In the genomic region with DNA sequence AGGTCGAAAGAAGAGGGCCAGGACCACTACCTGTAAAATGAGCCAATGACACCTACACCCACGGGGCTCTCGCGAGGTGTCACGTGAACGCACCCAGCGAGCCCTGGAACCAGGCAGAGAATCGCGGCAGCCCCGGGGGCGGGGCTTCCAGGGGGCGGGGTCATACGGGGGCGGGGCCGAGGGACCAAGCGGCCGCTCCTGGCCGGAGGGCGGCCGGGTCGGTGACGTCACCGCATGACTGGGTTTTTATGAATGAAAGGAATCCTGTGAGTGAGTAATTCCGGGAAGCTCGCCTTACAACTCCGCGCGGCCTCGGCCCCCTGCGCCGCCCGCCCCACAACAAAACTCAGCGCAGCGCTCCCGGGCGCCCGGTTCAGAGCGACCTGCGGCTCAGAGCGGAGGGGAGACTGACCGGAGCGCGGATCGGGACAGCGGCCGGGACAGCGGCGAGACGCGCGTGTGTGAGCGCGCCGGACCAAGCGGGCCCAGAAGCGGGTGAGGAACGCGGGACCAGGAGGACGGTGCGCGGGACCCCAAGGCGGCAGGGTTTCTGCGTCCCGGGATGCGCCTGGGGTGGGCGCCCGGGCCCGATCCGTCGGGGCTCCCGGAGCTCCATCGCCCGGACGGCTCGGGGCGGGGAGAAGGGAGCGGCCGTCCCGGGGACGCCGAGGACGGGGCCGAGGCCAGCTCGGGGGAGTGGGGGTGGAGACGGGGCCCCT, we compare ENCODE assay signal across 8 cellular contexts. TPM values are rescaled to one million over a fixed set of nuclear protein-coding genes. Genes with fewer than 3 reads are reported as not detected.
DNase-seq lines count a peak whose midpoint lies in the region; ATAC-seq and TF ChIP-seq lines count a peak whose summit lies in the region.

Gene MAFF (plus strand): TSS at position 277 of the 719 bp plus-strand sequence. CDS start 11,860 bp downstream, outside the sequence.

- no peaks in the 10 kb centered on the region; the same call in 2 of the 3 replicates for H3K9me3 Mint-ChIP-seq in GM23338
- no peaks in the 10 kb centered on the region for H3K9me3 Mint-ChIP-seq in activated naive CD4-positive, alpha-beta T cell treated with anti-CD3 and anti-CD28 coated beads, Interleukin-2, amount 10 ng/mL, durations not matched to agents 7 days and 5 days

- H3K27me3 Mint-ChIP-seq in GM23338 (ENCODE audit: insufficient read depth, low read depth, poor library complexity) = peaks cover 16% of the 10 kb centered on the region
- H3K27me3 Mint-ChIP-seq in activated naive CD4-positive, alpha-beta T cell treated with anti-CD3 and anti-CD28 coated beads, Interleukin-2, amount 10 ng/mL, durations not matched to agents 7 days and 5 days = peaks cover 7% of the 10 kb centered on the region

- H3F3A ChIP-seq in DOHH2 (ENCODE audit: control insufficient read depth, insufficient read depth) = peaks cover 4% of the 10 kb centered on the region; the same call in 1 of the 2 replicates
- 0 out of 2 replicates have a peak, but pooled peaks cover 12% of the 10 kb centered on the region for H3F3A ChIP-seq in GM23338 (replicated peaks; ENCODE audit: low read depth)

- H3K9me2 ChIP-seq in DOHH2 (replicated peaks; ENCODE audit: control insufficient read depth, low read length) (no peaks in the 10 kb centered on the region), GM23338 (ENCODE audit: insufficient read depth) (no peaks in the 10 kb centered on the region)

- peaks cover 13% of the 10 kb centered on the region for H3K4me1 Mint-ChIP-seq in GM23338
- peaks cover 45% of the 10 kb centered on the region for H3K4me1 Mint-ChIP-seq in activated naive CD4-positive, alpha-beta T cell treated with anti-CD3 and anti-CD28 coated beads, Interleukin-2, amount 10 ng/mL, durations not matched to agents 7 days and 5 days

- DNase-seq in GM23338 (ENCODE audit: low spot score) (peak; percentile 97), MG63 (peak; percentile 95), SK-N-DZ (ENCODE audit: low spot score) (peak; percentile 92)
- peak; percentile 95 for DNase-seq in activated naive CD4-positive, alpha-beta T cell treated with anti-CD3 and anti-CD28 coated beads, Interleukin-2, amount 10 ng/mL, durations not matched to agents 7 days and 5 days

- H3K9ac ChIP-seq in subcutaneous abdominal adipose tissue (ENCODE audit: low read length in 5 of 5) = peak within 1 kb of the TSS; percentile 48 to 95 (median 92)

- no peaks in the 10 kb centered on the region; the same call in 2 of the 3 replicates for H3K36me3 Mint-ChIP-seq in GM23338 (ENCODE audit: low read depth)
- H3K36me3 Mint-ChIP-seq in activated naive CD4-positive, alpha-beta T cell treated with anti-CD3 and anti-CD28 coated beads, Interleukin-2, amount 10 ng/mL, durations not matched to agents 7 days and 5 days = no peaks in the 10 kb centered on the region

- H3K9me3 ChIP-seq in DOHH2 (ENCODE audit: control insufficient read depth, insufficient read depth, low read length) (no peaks in the 10 kb centered on the region), MG63 (no peaks in the 10 kb centered on the region), gastroesophageal sphincter (no peaks in the 10 kb centered on the region), neutrophil (no peaks in the 10 kb centered on the region), subcutaneous abdominal adipose tissue (ENCODE audit: control insufficient read depth in 5 of 5, low read length in 5 of 5) (no peaks in the 10 kb centered on the region)

- H3K4me3 ChIP-seq in DOHH2 (ENCODE audit: low read length) (peak within 1 kb of the TSS; percentile 77), GM23338 (peak within 1 kb of the TSS; percentile 85), MG63 (peak within 1 kb of the TSS; percentile 97), gastroesophageal sphincter (peak within 1 kb of the TSS; percentile 71 to 93), neutrophil (ENCODE audit: low read depth in 1 of 2, low read length in 1 of 2) (peak within 1 kb of the TSS; percentile 88 to 93), subcutaneous abdominal adipose tissue (ENCODE audit: low read depth in 1 of 5, low read length in 5 of 5) (peak within 1 kb of the TSS; percentile 85 to 97 (median 88))

- H3K27ac ChIP-seq in DOHH2 (ENCODE audit: low read depth, low read length) = no peak within 1 kb of the TSS
- peak within 1 kb of the TSS; percentile 84 for H3K27ac ChIP-seq in GM23338 (ENCODE audit: low read depth)
- peak within 1 kb of the TSS; percentile 98 to 99 (median 98) for H3K27ac ChIP-seq in gastroesophageal sphincter
- peak within 1 kb of the TSS; percentile 92 for H3K27ac ChIP-seq in neutrophil
- peak within 1 kb of the TSS; percentile 97 for H3K27ac ChIP-seq in subcutaneous abdominal adipose tissue (ENCODE audit: low read depth, low read length)

- peak; percentile 65 for ATAC-seq in GM23338
- peak; percentile 84 for ATAC-seq in gastroesophageal sphincter

- TF ChIP-seq EP300 in gastroesophageal sphincter (IDR thresholded peaks at IDR 0.05) = no peak

- H4K20me1 ChIP-seq in DOHH2 (ENCODE audit: control insufficient read depth, insufficient read depth, low read depth, low read length) (peaks cover 9% of the 10 kb centered on the region; the same call in 1 of the 2 replicates), GM23338 (replicated peaks; ENCODE audit: insufficient read depth) (peaks cover 8% of the 10 kb centered on the region; the same call in 1 of the 2 replicates)

- peak; percentile 96 to 98 for TF ChIP-seq POLR2A in gastroesophageal sphincter (IDR thresholded peaks at IDR 0.05)

- H3K4me1 ChIP-seq in DOHH2 (ENCODE audit: control insufficient read depth, low read length) (peaks cover 35% of the 10 kb centered on the region), GM23338 (ENCODE audit: insufficient read depth) (peaks cover 4% of the 10 kb centered on the region), gastroesophageal sphincter (peaks cover 0 to 43% (median 24%) of the 10 kb centered on the region in 3 donors), neutrophil (ENCODE audit: control insufficient read depth in 1 of 2, insufficient read depth in 1 of 2, low read depth in 1 of 2, low read length in 1 of 2) (peaks cover 12 to 25% of the 10 kb centered on the region in 2 experiments), subcutaneous abdominal adipose tissue (ENCODE audit: control insufficient read depth in 5 of 5, insufficient read depth in 5 of 5, low read length in 5 of 5) (peaks cover 18 to 41% (median 39%) of the 10 kb centered on the region in 5 donors)

- no CpG with 5 or more reads among the region's 85 CpGs for WGBS in gastroesophageal sphincter (ENCODE audit: low coverage in 1 of 2), 2 donors

- H3K27me3 ChIP-seq in DOHH2 (ENCODE audit: control insufficient read depth, low read length) (peaks cover 4% of the 10 kb centered on the region; the same call in 1 of the 2 replicates), GM23338 (ENCODE audit: insufficient read depth) (peaks cover 16% of the 10 kb centered on the region), MG63 (no peaks in the 10 kb centered on the region), gastroesophageal sphincter (no peaks in the 10 kb centered on the region), neutrophil (peaks cover 26% of the 10 kb centered on the region), subcutaneous abdominal adipose tissue (ENCODE audit: control insufficient read depth in 5 of 5, insufficient read depth in 4 of 5, low read length in 5 of 5) (no peaks in the 10 kb centered on the region)

- H3K79me2 ChIP-seq in DOHH2 (ENCODE audit: control insufficient read depth, low read length) (no peaks in the 10 kb centered on the region), GM23338 (replicated peaks; ENCODE audit: insufficient read depth) (0 out of 2 replicates have a peak, but pooled peaks cover 5% of the 10 kb centered on the region)

- TF ChIP-seq CTCF in DOHH2 (IDR thresholded peaks at IDR 0.05; ENCODE audit: low read depth, low read length, poor library complexity, severe bottlenecking) = no peak
- TF ChIP-seq CTCF in GM23338 (conservative IDR thresholded peaks at IDR 0.05; ENCODE audit: low read depth in 2 of 2) = no peak
- no peak for TF ChIP-seq CTCF in gastroesophageal sphincter (IDR thresholded peaks at IDR 0.05)
- TF ChIP-seq CTCF in neutrophil (IDR thresholded peaks at IDR 0.05) = peak; percentile 48

- H3K4me3 Mint-ChIP-seq in GM23338 = peak within 1 kb of the TSS; percentile 82
- H3K4me3 Mint-ChIP-seq in activated naive CD4-positive, alpha-beta T cell treated with anti-CD3 and anti-CD28 coated beads, Interleukin-2, amount 10 ng/mL, durations not matched to agents 7 days and 5 days = peak within 1 kb of the TSS; percentile 81

- H3K4me2 ChIP-seq in DOHH2 (ENCODE audit: low read length) (peak within 1 kb of the TSS; percentile 91), GM23338 (peak within 1 kb of the TSS; percentile 99)

- no peak within 1 kb of the TSS for H3K27ac Mint-ChIP-seq in GM23338
- H3K27ac Mint-ChIP-seq in activated naive CD4-positive, alpha-beta T cell treated with anti-CD3 and anti-CD28 coated beads, Interleukin-2, amount 10 ng/mL, durations not matched to agents 7 days and 5 days = peak within 1 kb of the TSS; percentile 96

- CTCF ChIA-PET in activated naive CD4-positive, alpha-beta T cell treated with anti-CD3 and anti-CD28 coated beads, Interleukin-2, amount 10 ng/mL, durations not matched to agents 7 days and 5 days (lab: Charles Lee) = interaction anchor here (0.6 to 1.9 kb wide), 5 partner anchors 9 to 87 kb away, joined by 3 to 8 read pairs (median 4); partner anchors contain the start of gene PLA2G6

- H3K36me3 ChIP-seq in DOHH2 (ENCODE audit: control insufficient read depth, low read length) (no peaks in the 10 kb centered on the region), GM23338 (ENCODE audit: insufficient read depth) (no peaks in the 10 kb centered on the region), MG63 (peaks cover 12% of the 10 kb centered on the region), gastroesophageal sphincter (no peaks in the 10 kb centered on the region), neutrophil (no peaks in the 10 kb centered on the region), subcutaneous abdominal adipose tissue (ENCODE audit: control insufficient read depth in 5 of 5, insufficient read depth in 5 of 5, low read length in 5 of 5) (no peaks in the 10 kb centered on the region)

- peak within 1 kb of the TSS; percentile 98 for H2AFZ ChIP-seq in GM23338

RNA-seq across cellular contexts. Expression of gene MAFF, which starts in this region (rescaled TPM):
- 7.7 and 8.9 TPM in 2 replicates for total RNA-seq in GM23338 (2014; rRNA removed; shearing (Covaris generic))
- polyA plus RNA-seq in GM23338 (2016; fragmentation: Nextera tagmentation; extraction: Ambion mirVana) = 2.2 and 2.3 TPM in 2 replicates
- total RNA-seq in MG63 (2014; rRNA removed; shearing (Covaris generic); ENCODE audit: low replicate concordance) = 15.8 and 22.0 TPM in 2 replicates
- polyA plus RNA-seq in SK-N-DZ (2014; cell fraction: cytosol; rRNA removed) = 3.0 and 3.1 TPM in 2 replicates
- polyA plus RNA-seq in SK-N-DZ (2014; cell fraction: nucleus; rRNA removed) = 1.0 and 1.1 TPM in 2 replicates
- total RNA-seq in gastroesophageal sphincter = 10 to 100 TPM; 21.2 to 93.7 (median 51.2) TPM
